2 cellular contexts compared by ENCODE assay signal in the genomic region with DNA sequence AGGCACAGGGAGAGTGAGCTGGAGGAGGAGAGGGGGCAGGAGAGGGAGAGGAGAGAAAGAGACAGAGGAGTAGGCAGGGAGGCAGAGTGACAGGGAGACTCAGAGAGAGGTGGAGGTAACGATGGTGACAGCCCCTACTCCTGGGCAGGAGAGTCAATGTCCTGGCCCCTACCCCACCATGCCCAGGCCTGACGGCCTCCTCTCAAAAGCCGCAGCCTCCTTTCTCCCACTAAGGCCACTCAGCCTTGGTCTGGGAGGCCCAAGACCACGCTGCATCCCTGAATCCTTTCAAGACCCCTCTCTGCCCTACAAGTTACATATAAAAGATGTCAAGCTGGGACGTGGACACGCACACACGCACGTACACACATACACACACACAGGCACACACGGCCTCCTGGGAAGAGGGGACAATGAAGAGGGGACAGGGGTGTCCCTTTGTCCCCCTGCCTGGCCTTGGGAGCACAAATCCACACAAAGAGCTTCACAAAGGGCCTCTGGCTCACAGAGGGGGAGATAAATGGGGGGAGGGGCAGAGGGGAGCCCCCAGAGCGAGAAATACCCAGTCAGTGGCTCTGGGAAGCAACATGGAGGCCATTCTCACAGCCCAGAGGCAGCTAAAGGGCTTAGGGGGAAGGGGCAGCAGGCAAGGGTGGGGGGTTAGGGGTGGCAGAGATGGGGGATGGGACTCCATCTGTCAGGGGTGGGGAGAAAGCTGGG.
TF ChIP-seq lines count a peak whose summit lies in the region.

No MANE protein-coding gene starts in this region.

TF ChIP-seq in SK-N-SH, 30 proteins besides CTCF, POLR2A, EP300 and RAD21:
- no peak for TF ChIP-seq RFX5 (IDR thresholded peaks at IDR 0.05; ENCODE audit: low read length)

TF ChIP-seq in SK-N-SH treated with all-trans-retinoic acid at 6 μM for 48 hours, 23 proteins besides CTCF, POLR2A, EP300 and RAD21:
- TF ChIP-seq, protein P1, sequence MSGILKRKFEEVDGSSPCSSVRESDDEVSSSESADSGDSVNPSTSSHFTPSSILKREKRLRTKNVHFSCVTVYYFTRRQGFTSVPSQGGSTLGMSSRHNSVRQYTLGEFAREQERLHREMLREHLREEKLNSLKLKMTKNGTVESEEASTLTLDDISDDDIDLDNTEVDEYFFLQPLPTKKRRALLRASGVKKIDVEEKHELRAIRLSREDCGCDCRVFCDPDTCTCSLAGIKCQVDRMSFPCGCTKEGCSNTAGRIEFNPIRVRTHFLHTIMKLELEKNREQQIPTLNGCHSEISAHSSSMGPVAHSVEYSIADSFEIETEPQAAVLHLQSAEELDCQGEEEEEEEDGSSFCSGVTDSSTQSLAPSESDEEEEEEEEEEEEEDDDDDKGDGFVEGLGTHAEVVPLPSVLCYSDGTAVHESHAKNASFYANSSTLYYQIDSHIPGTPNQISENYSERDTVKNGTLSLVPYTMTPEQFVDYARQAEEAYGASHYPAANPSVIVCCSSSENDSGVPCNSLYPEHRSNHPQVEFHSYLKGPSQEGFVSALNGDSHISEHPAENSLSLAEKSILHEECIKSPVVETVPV (CRISPR knock-in tag; IDR thresholded peaks at IDR 0.05), result no peak
- TF ChIP-seq TCF4 (CRISPR knock-in tag; IDR thresholded peaks at IDR 0.05; ENCODE audit: borderline replicate concordance), result no peak
